In genomic region chr2:11701831-11702301, GRCh38 we compare ENCODE assay signal across 13 cellular contexts. TPM values are rescaled to one million over a fixed set of nuclear protein-coding genes. Genes with fewer than 3 reads are reported as not detected.
DNase-seq lines count a peak whose midpoint lies in the region; ATAC-seq and TF ChIP-seq lines count a peak whose summit lies in the region.
"Had no signal": no experiment of that assay in that cellular context is flagged by ENCODE, and none has a peak within 500 bp of the region (broad histone marks: within the 10 kb centered on the region; RNA-seq: fewer than 3 reads in every experiment).

No MANE protein-coding gene starts in this region.

- H3K9me3 ChIP-seq in gastrocnemius medialis: no peaks in the 10 kb centered on the region
- H3K9me3 ChIP-seq: upper lobe of left lung had no signal

- DNase-seq in HCEC 1CT (peak; percentile 46), NOMO-1 (lab: John Stamatoyannopoulos, UW; ENCODE audit: unreplicated experiment in 2 of 2) (peak; percentile 57 to 91), epithelial cell of prostate (ENCODE audit: low read depth, low spot score) (no peak), gastrocnemius medialis (no peak), head of caudate nucleus (no peak)
- DNase-seq in stimulated activated naive CD4-positive, alpha-beta T cell (lab: John Stamatoyannopoulos, UW): no peak
- DNase-seq: activated naive CD4-positive, alpha-beta T cell; Calu3 had no signal

- peaks cover 43 to 49% of the 10 kb centered on the region in 2 donors for H3K4me1 ChIP-seq in gastrocnemius medialis

- no peak for TF ChIP-seq CTCF in gastrocnemius medialis (IDR thresholded peaks at IDR 0.05 in 4 of 5, conservative IDR thresholded peaks at IDR 0.05 in 1 of 5)

- peak overlapping the region; percentile 14 for H3K27ac ChIP-seq in epithelial cell of prostate
- peak overlapping the region; percentile 0 to 100 (median 96) for H3K27ac ChIP-seq in gastrocnemius medialis

- H3K36me3 ChIP-seq in gastrocnemius medialis: no peaks in the 10 kb centered on the region
- H3K36me3 ChIP-seq: upper lobe of left lung had no signal

- no peaks in the 10 kb centered on the region for H3K27me3 ChIP-seq in gastrocnemius medialis
- H3K27me3 ChIP-seq: upper lobe of left lung had no signal

- TF ChIP-seq POLR2A in gastrocnemius medialis (IDR thresholded peaks at IDR 0.05): no peak

- intact Hi-C loops in gastrocnemius medialis (cut with DNase I; ENCODE audit: low total_unique reads) (no loop called here), head of caudate nucleus (cut with DNase I) (no loop called here)

- ATAC-seq in gastrocnemius medialis (no peak), SK-N-SH treated with all-trans-retinoic acid at 6 μM for 48 hours (no peak)

- no peak overlapping the region for H3K4me3 ChIP-seq in gastrocnemius medialis
- H3K4me3 ChIP-seq: lung, upper lobe of left lung had no signal

- in situ Hi-C loops in gastrocnemius medialis (cut with MboI; ENCODE audit: low sequenced_read_pairs in 4 of 4): no loop called here

TF ChIP-seq in SK-N-SH treated with all-trans-retinoic acid at 6 μM for 48 hours, 23 proteins besides CTCF, POLR2A, EP300 and RAD21:
- no peak for TF ChIP-seq TCF4 (CRISPR knock-in tag; IDR thresholded peaks at IDR 0.05; ENCODE audit: borderline replicate concordance)
- TF ChIP-seq GLIS3 (CRISPR knock-in tag; IDR thresholded peaks at IDR 0.05): no peak
- no peak for TF ChIP-seq ZNF8 (CRISPR knock-in tag; IDR thresholded peaks at IDR 0.05)
TF ChIP-seq in SK-N-SH treated with all-trans-retinoic acid at 6 μM for 48 hours: peak in this region for 0.

RNA-seq across cellular contexts. Expression of gene NTSR2, which starts 31.9 kb away (rescaled TPM):
- under 1 TPM in 2 of 4 donors, not detected in 2; 0.62 to 0.85 TPM for total RNA-seq in gastrocnemius medialis
- total RNA-seq: Calu3, glomerular endothelial cell, lung, pulmonary artery endothelial cell, upper lobe of left lung had no signal

RNA-seq across cellular contexts. Expression of gene LPIN1, which starts 44.6 kb away (rescaled TPM):
- 100 to 1,000 TPM; 292 to 606 (median 472) TPM for total RNA-seq in gastrocnemius medialis

Comparison
In these comparisons a context has a peak if more than half of its experiments do, and no peak if none do; other contexts are left out.
1. DNase-seq: peak in HCEC 1CT (single experiment) and NOMO-1 (2 of 2); none in epithelial cell of prostate (single experiment), gastrocnemius medialis (0 of 2), head of caudate nucleus (0 of 42) and stimulated activated naive CD4-positive, alpha-beta T cell (0 of 6).